Comparison of ENCODE assay signal across 9 cellular contexts in the genomic region with DNA sequence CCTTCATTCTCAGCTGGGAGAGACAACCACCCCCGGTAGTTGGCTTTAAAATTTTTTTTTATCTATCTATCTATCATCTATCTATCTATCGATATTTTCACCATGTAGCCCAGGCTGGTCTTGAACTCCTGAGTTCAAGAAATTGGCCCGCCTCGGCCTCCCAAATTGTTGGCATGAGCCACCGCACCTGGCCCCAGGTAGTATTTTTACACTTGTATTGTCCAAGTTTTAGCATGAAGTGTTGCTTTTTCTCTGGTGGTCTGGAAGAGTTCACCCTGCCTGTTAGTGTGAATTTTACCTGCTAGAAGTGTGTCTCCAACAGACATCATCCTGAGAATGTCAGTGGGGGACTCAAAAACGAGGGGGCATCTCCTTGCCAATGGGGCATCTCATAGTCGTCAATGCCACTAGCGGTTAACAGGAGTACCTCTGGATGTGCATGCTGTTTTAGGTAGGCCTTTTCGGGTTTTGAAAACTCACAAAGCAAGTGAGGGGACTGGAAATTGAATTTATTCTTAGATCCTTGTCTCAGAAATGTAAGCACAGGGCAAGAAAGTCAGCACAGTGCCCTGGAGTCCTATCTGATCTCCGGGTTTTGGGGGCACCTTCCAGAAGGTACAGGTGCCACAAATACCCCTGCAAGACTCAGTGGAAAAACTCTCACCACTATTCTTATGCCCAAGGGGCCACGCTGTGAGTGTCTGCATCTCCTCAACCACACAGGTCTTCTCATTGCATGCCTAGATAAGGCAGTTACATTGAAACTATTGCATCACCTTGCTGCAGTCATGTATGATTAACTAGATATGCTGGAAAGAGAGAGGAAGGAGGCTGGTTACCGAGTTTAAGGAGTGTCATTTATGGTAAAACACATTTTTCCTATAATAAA. TPM values are rescaled to one million over a fixed set of nuclear protein-coding genes. Genes with fewer than 3 reads are reported as not detected.
DNase-seq lines count a peak whose midpoint lies in the region; ATAC-seq, FAIRE-seq and TF ChIP-seq lines count a peak whose summit lies in the region.
"Had no signal": no experiment of that assay in that cellular context is flagged by ENCODE, and none has a peak within 500 bp of the region (broad histone marks: within the 10 kb centered on the region; RNA-seq: fewer than 3 reads in every experiment).

No MANE protein-coding gene starts in this region.

- no peaks in the 10 kb centered on the region for H3K27me3 Mint-ChIP-seq in activated naive CD8-positive, alpha-beta T cell treated with anti-CD3 and anti-CD28 coated beads, Interleukin-2, amount 10 ng/mL, durations not matched to agents 7 days and 5 days

- DNase-seq in GM13976 (ENCODE audit: low spot score) = peak; percentile 42
- peak; percentile 5 for DNase-seq in LHCN-M2 (ENCODE audit: low read depth)
- DNase-seq in activated naive CD8-positive, alpha-beta T cell treated with anti-CD3 and anti-CD28 coated beads, Interleukin-2, amount 10 ng/mL, durations not matched to agents 7 days and 5 days = no peak
- peak; percentile 35 for DNase-seq in stimulated activated CD4-positive, alpha-beta T cell treated with anti-CD3 and anti-CD28 coated beads, Interleukin-2, amount 100 ng/mL, for 4 hours (ENCODE audit: low read depth)
- DNase-seq in left ventricle myocardium inferior = no peak
- DNase-seq in COR-L47 (lab: John Stamatoyannopoulos, UW) = no peak
- no peak for DNase-seq in frontal cortex (ENCODE audit: low spot score in 2 of 2)

- FAIRE-seq in frontal cortex (lab: Jason Lieb, UNC) = no peak

- no peaks in the 10 kb centered on the region for H3K36me3 ChIP-seq in left ventricle myocardium inferior

- in situ Hi-C loops in GM13976 (cut with MboI; ENCODE audit: low sequenced_read_pairs, unreplicated experiment) = no loop called here

- POLR2A ChIA-PET in activated naive CD8-positive, alpha-beta T cell treated with anti-CD3 and anti-CD28 coated beads, Interleukin-2, amount 10 ng/mL, durations not matched to agents 7 days and 5 days (lab: Charles Lee) = no interaction called here

- TF ChIP-seq CTCF in GM13976 (IDR thresholded peaks at IDR 0.05; ENCODE audit: borderline replicate concordance, control extremely low read depth, extremely low read depth, insufficient read depth, missing control alignments) (no peak), left ventricle myocardium inferior (IDR thresholded peaks at IDR 0.05; ENCODE audit: borderline replicate concordance) (no peak)

- ATAC-seq in GM21723 (IDR thresholded peaks at IDR 0.05; ENCODE audit: unreplicated experiment) = peak; percentile 76
- ATAC-seq in activated naive CD8-positive, alpha-beta T cell treated with anti-CD3 and anti-CD28 coated beads, Interleukin-2, amount 10 ng/mL, durations not matched to agents 7 days and 5 days (ENCODE audit: low read depth) = peak; percentile 79
- ATAC-seq: Panc1 had no signal

- H3K4me1 Mint-ChIP-seq in activated naive CD8-positive, alpha-beta T cell treated with anti-CD3 and anti-CD28 coated beads, Interleukin-2, amount 10 ng/mL, durations not matched to agents 7 days and 5 days = peaks cover 38% of the 10 kb centered on the region

- intact Hi-C loops in left ventricle myocardium inferior (cut with micrococcal nuclease) = no loop called here

- no peaks in the 10 kb centered on the region for H3K9me3 ChIP-seq in left ventricle myocardium inferior (replicated peaks)

- H3K27ac Mint-ChIP-seq in activated naive CD8-positive, alpha-beta T cell treated with anti-CD3 and anti-CD28 coated beads, Interleukin-2, amount 10 ng/mL, durations not matched to agents 7 days and 5 days = peak overlapping the region; percentile 89

- H3K27ac ChIP-seq in left ventricle myocardium inferior (replicated peaks) = no peak overlapping the region

- no peaks in the 10 kb centered on the region for H3K4me1 ChIP-seq in left ventricle myocardium inferior

- H3K36me3 Mint-ChIP-seq in activated naive CD8-positive, alpha-beta T cell treated with anti-CD3 and anti-CD28 coated beads, Interleukin-2, amount 10 ng/mL, durations not matched to agents 7 days and 5 days = peaks cover 2% of the 10 kb centered on the region

- peak overlapping the region; percentile 80 for H3K4me3 Mint-ChIP-seq in activated naive CD8-positive, alpha-beta T cell treated with anti-CD3 and anti-CD28 coated beads, Interleukin-2, amount 10 ng/mL, durations not matched to agents 7 days and 5 days

- H3K27me3 ChIP-seq in left ventricle myocardium inferior (ENCODE audit: low read depth) = no peaks in the 10 kb centered on the region

- H3K9me3 Mint-ChIP-seq in activated naive CD8-positive, alpha-beta T cell treated with anti-CD3 and anti-CD28 coated beads, Interleukin-2, amount 10 ng/mL, durations not matched to agents 7 days and 5 days = no peaks in the 10 kb centered on the region

- no peak overlapping the region for H3K4me3 ChIP-seq in left ventricle myocardium inferior

RNA-seq across cellular contexts. Expression of a gene that starts 37.1 kb away (rescaled TPM):
- total RNA-seq in LHCN-M2 (2014; rRNA removed) (2.4 TPM in 2 replicates), left ventricle myocardium inferior (7.0 TPM), frontal cortex (1.6 TPM)
- 5.6 TPM for polyA plus RNA-seq in LHCN-M2 (2012)
- 10 to 100 TPM; 88.6 to 89.5 TPM for total RNA-seq in activated naive CD8-positive, alpha-beta T cell treated with anti-CD3 and anti-CD28 coated beads, Interleukin-2, amount 10 ng/mL, durations not matched to agents 7 days and 5 days

Comparison
In these comparisons a context has a peak if more than half of its experiments do, and no peak if none do; other contexts are left out.
1. DNase-seq: peak in GM13976 (single experiment), LHCN-M2 (single experiment) and stimulated activated CD4-positive, alpha-beta T cell treated with anti-CD3 and anti-CD28 coated beads, Interleukin-2, amount 100 ng/mL, for 4 hours (single experiment); none in activated naive CD8-positive, alpha-beta T cell treated with anti-CD3 and anti-CD28 coated beads, Interleukin-2, amount 10 ng/mL, durations not matched to agents 7 days and 5 days (single experiment), left ventricle myocardium inferior (single experiment), COR-L47 (single experiment) and frontal cortex (0 of 2).
2. RNA of a gene that starts 37.1 kb away (total RNA-seq): 88.6 to 89.5 TPM in activated naive CD8-positive, alpha-beta T cell treated with anti-CD3 and anti-CD28 coated beads, Interleukin-2, amount 10 ng/mL, durations not matched to agents 7 days and 5 days; 7.0 TPM in left ventricle myocardium inferior (single experiment), 2.4 TPM in LHCN-M2 and 1.6 TPM in frontal cortex (single experiment); every median in the first group is over 10 times any median in the second.